In the genomic region with DNA sequence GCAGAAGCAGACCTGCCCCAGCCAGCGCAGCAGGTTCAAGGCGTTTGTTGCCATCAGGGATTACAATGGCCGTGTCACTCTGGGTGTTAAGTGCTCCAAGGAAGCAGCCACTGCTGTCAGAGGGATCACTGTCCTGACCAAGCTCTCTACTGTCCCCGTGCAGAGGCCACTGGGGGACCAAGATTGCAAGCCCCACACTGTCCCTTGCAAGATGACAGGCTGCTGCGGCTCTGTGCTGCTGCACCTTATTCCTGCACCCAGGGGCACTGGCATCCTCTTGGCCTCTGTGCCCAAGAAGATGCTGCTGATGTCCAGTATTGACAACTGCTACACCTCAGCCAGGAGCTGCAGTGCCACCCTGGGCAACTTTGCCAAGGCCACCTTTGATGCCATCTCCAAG, we compare ENCODE assay signal across 7 cellular contexts. TPM values are rescaled to one million over a fixed set of nuclear protein-coding genes. Genes with fewer than 3 reads are reported as not detected.
"Had no signal": no experiment of that assay in that cellular context is flagged by ENCODE, and none has a peak within 500 bp of the region (broad histone marks: within the 10 kb centered on the region; RNA-seq: fewer than 3 reads in every experiment).

No MANE protein-coding gene starts in this region.

- H3K4me3 ChIP-seq: GM23338 had no signal

- H3K27me3 Mint-ChIP-seq: IgD-negative memory B cell had no signal

- H3K4me2 ChIP-seq: GM23338 had no signal

- DNase-seq: H9, HCEC 1CT had no signal

- H2AFZ ChIP-seq: GM23338 had no signal

- H3K9me3 Mint-ChIP-seq: H9, IgD-negative memory B cell had no signal

- H3K27ac Mint-ChIP-seq: GM23338, H9, IgD-negative memory B cell had no signal

- ATAC-seq: GM23338, HepG2 had no signal

- H3K27ac ChIP-seq: HL-60 had no signal

- H3K4me3 Mint-ChIP-seq: GM23338, H9, IgD-negative memory B cell had no signal

RNA-seq across cellular contexts. Expression of gene DRC3, which starts 38.6 kb away (rescaled TPM):
- total RNA-seq: GM23338, H1 had no signal
